In genomic region chr19:33273881-33274662, GRCh38 we compare ENCODE assay signal across 8 cellular contexts. TPM values are rescaled to one million over a fixed set of nuclear protein-coding genes. Genes with fewer than 3 reads are reported as not detected.
DNase-seq lines count a peak whose midpoint lies in the region; ATAC-seq and TF ChIP-seq lines count a peak whose summit lies in the region.

No MANE protein-coding gene starts in this region.

- no peak overlapping the region for H3K56ac ChIP-seq in IMR-90 (ENCODE audit: extremely low read depth, insufficient read depth, low read length)

- intact Hi-C loops in IMR-90 (cut with micrococcal nuclease): no loop called here
- intact Hi-C loops in activated T-helper 1 cell treated with anti-CD3 and anti-CD28 coated beads, Interleukin-12 subunit alpha, Interleukin-12 subunit beta, Interleukin-2, Interleukin-4 antibody, amounts not matched to agents 30 ng/mL and 10 ng/mL and 1 ng/mL, durations not matched to agents 14 hours and 24 hours and 36 hours (cut with micrococcal nuclease): no loop called here

- H3K9me1 ChIP-seq in IMR-90 (ENCODE audit: insufficient read depth, low read length): no peaks in the 10 kb centered on the region

- TF ChIP-seq RAD21 in IMR-90 (IDR thresholded peaks at IDR 0.05; ENCODE audit: low read length): no peak

- no peak overlapping the region for H3K4me3 Mint-ChIP-seq in activated T-helper 1 cell treated with anti-CD3 and anti-CD28 coated beads, Interleukin-12 subunit alpha, Interleukin-12 subunit beta, Interleukin-2, Interleukin-4 antibody, amounts not matched to agents 30 ng/mL and 10 ng/mL and 1 ng/mL, durations not matched to agents 14 hours and 24 hours and 36 hours
- H3K4me3 Mint-ChIP-seq in immature natural killer cell: no peak overlapping the region
- no peak overlapping the region for H3K4me3 Mint-ChIP-seq in osteocyte (ENCODE audit: unreplicated experiment)

- no peak overlapping the region for H2AK5ac ChIP-seq in IMR-90 (ENCODE audit: low read depth, low read length)

- H3K27me3 Mint-ChIP-seq in activated T-helper 1 cell treated with anti-CD3 and anti-CD28 coated beads, Interleukin-12 subunit alpha, Interleukin-12 subunit beta, Interleukin-2, Interleukin-4 antibody, amounts not matched to agents 30 ng/mL and 10 ng/mL and 1 ng/mL, durations not matched to agents 14 hours and 24 hours and 36 hours (ENCODE audit: insufficient read depth): no peaks in the 10 kb centered on the region
- H3K27me3 Mint-ChIP-seq in immature natural killer cell (ENCODE audit: low read depth in 3 of 3) (peaks cover 0 to 6% (median 0%) of the 10 kb centered on the region in 3 donors), osteocyte (ENCODE audit: unreplicated experiment) (no peaks in the 10 kb centered on the region)

- H3K4me1 ChIP-seq in IMR-90 (ENCODE audit: control insufficient read depth, insufficient read depth, low read length): no peaks in the 10 kb centered on the region

- 26% methylated on average over 4 of the region's 16 CpGs; no CpG with 5 or more reads in 1 of the 2 experiments for WGBS in IMR-90 (ENCODE audit: extremely low coverage in 2 of 2, insufficient read length in 1 of 2), 2 experiments

- TF ChIP-seq CTCF in IMR-90 (conservative IDR thresholded peaks at IDR 0.05; ENCODE audit: low read depth, low read length) (no peak), osteocyte (IDR thresholded peaks at IDR 0.05) (no peak)

- no peak overlapping the region for H2BK120ac ChIP-seq in IMR-90 (ENCODE audit: low read depth, low read length)

- no peak for TF ChIP-seq POLR2A in IMR-90 (IDR thresholded peaks at IDR 0.05; ENCODE audit: low read depth, low read length)

- H2AFZ ChIP-seq in IMR-90 (replicated peaks; ENCODE audit: low read length, poor library complexity): peak overlapping the region; percentile 78

- H3K4ac ChIP-seq in IMR-90 (ENCODE audit: low read depth, low read length): no peak overlapping the region

- H3K4me1 Mint-ChIP-seq in activated T-helper 1 cell treated with anti-CD3 and anti-CD28 coated beads, Interleukin-12 subunit alpha, Interleukin-12 subunit beta, Interleukin-2, Interleukin-4 antibody, amounts not matched to agents 30 ng/mL and 10 ng/mL and 1 ng/mL, durations not matched to agents 14 hours and 24 hours and 36 hours (ENCODE audit: low read depth): peaks cover 10% of the 10 kb centered on the region
- peaks cover 5% of the 10 kb centered on the region in 2 donors for H3K4me1 Mint-ChIP-seq in immature natural killer cell
- H3K4me1 Mint-ChIP-seq in osteocyte (ENCODE audit: unreplicated experiment): peaks cover 5% of the 10 kb centered on the region

- H2BK15ac ChIP-seq in IMR-90 (ENCODE audit: low read depth, low read length): no peak overlapping the region

- in situ Hi-C loops in IMR-90 (cut with MboI; ENCODE audit: low sequenced_read_pairs): no loop called here

- H3K9me3 ChIP-seq in IMR-90 (ENCODE audit: control insufficient read depth, insufficient read depth, low read length): no peaks in the 10 kb centered on the region

- H3K36me3 ChIP-seq in IMR-90 (ENCODE audit: control insufficient read depth, insufficient read depth, low read length) (no peaks in the 10 kb centered on the region), H7 (replicated peaks; ENCODE audit: control insufficient read depth, insufficient read depth, low read length) (no peaks in the 10 kb centered on the region)

- H3K18ac ChIP-seq in IMR-90 (ENCODE audit: low read depth, low read length): no peak overlapping the region

- no peak overlapping the region for H2BK5ac ChIP-seq in IMR-90 (ENCODE audit: low read depth, low read length, poor library complexity, severe bottlenecking)

- POLR2A ChIA-PET in IMR-90 (lab: Charles Lee; ENCODE audit: unreplicated experiment): no interaction called here

- H3K36me3 Mint-ChIP-seq in activated T-helper 1 cell treated with anti-CD3 and anti-CD28 coated beads, Interleukin-12 subunit alpha, Interleukin-12 subunit beta, Interleukin-2, Interleukin-4 antibody, amounts not matched to agents 30 ng/mL and 10 ng/mL and 1 ng/mL, durations not matched to agents 14 hours and 24 hours and 36 hours (ENCODE audit: low read depth): no peaks in the 10 kb centered on the region
- no peaks in the 10 kb centered on the region for H3K36me3 Mint-ChIP-seq in immature natural killer cell
- no peaks in the 10 kb centered on the region for H3K36me3 Mint-ChIP-seq in osteocyte (ENCODE audit: unreplicated experiment)

- no peak overlapping the region for H3K9ac ChIP-seq in IMR-90 (ENCODE audit: low read depth, low read length)

- no peak overlapping the region for H4K5ac ChIP-seq in IMR-90 (ENCODE audit: low read depth, low read length)

- dilution Hi-C loops in IMR-90 (cut with HindIII; ENCODE audit: low sequenced_read_pairs, unreplicated experiment): no loop called here

- no peak overlapping the region for H3K4me2 ChIP-seq in IMR-90 (ENCODE audit: low read depth, low read length)

- H3K4me3 ChIP-seq in IMR-90 (ENCODE audit: insufficient read depth, low read depth, low read length) (no peak overlapping the region), H7 (ENCODE audit: insufficient read depth, low read depth, low read length) (no peak overlapping the region)

- no peaks in the 10 kb centered on the region for H3K79me1 ChIP-seq in IMR-90 (ENCODE audit: low read depth in 1 of 2, low read length in 2 of 2)

- CTCF ChIA-PET in IMR-90 (lab: Yijun Ruan, JAX): no interaction called here

- H4K8ac ChIP-seq in IMR-90 (ENCODE audit: low read depth in 2 of 2, low read length in 2 of 2): no peak overlapping the region

- no peak overlapping the region for H4K91ac ChIP-seq in IMR-90 (ENCODE audit: insufficient read depth, low read depth, low read length)

- no peak overlapping the region for H3K23ac ChIP-seq in IMR-90 (ENCODE audit: low read depth, low read length)

- BruUV-seq in IMR-90 (replicated peaks; lab: Mats Ljungman, UMichigan): no TSS peak

- H3K27me3 ChIP-seq in IMR-90 (ENCODE audit: control insufficient read depth, insufficient read depth, low read length) (peaks cover 8% of the 10 kb centered on the region; the same call in 1 of the 2 replicates), H7 (ENCODE audit: control insufficient read depth, insufficient read depth, low read length) (no peaks in the 10 kb centered on the region)

- peak overlapping the region; percentile 45 for H3K27ac Mint-ChIP-seq in activated T-helper 1 cell treated with anti-CD3 and anti-CD28 coated beads, Interleukin-12 subunit alpha, Interleukin-12 subunit beta, Interleukin-2, Interleukin-4 antibody, amounts not matched to agents 30 ng/mL and 10 ng/mL and 1 ng/mL, durations not matched to agents 14 hours and 24 hours and 36 hours
- H3K27ac Mint-ChIP-seq in immature natural killer cell (peak overlapping the region in 3 of 6 donors; percentile 15 to 84 (median 59)), osteocyte (ENCODE audit: unreplicated experiment) (no peak overlapping the region)

- no peak overlapping the region for H3K14ac ChIP-seq in IMR-90 (replicated peaks; ENCODE audit: low read depth, low read length)

- H3K9me3 Mint-ChIP-seq in activated T-helper 1 cell treated with anti-CD3 and anti-CD28 coated beads, Interleukin-12 subunit alpha, Interleukin-12 subunit beta, Interleukin-2, Interleukin-4 antibody, amounts not matched to agents 30 ng/mL and 10 ng/mL and 1 ng/mL, durations not matched to agents 14 hours and 24 hours and 36 hours: no peaks in the 10 kb centered on the region
- H3K9me3 Mint-ChIP-seq in immature natural killer cell (no peaks in the 10 kb centered on the region), osteocyte (ENCODE audit: unreplicated experiment) (no peaks in the 10 kb centered on the region)

- H2AK9ac ChIP-seq in IMR-90 (replicated peaks; ENCODE audit: low read depth, low read length, poor library complexity): no peak overlapping the region

- H4K20me1 ChIP-seq in IMR-90 (ENCODE audit: insufficient read depth, low read length): no peaks in the 10 kb centered on the region

- H3K27ac ChIP-seq in IMR-90 (ENCODE audit: insufficient read depth, low read length): no peak overlapping the region

- ATAC-seq in IMR-90 (ENCODE audit: low read depth) (peak; percentile 76), GM21381 (IDR thresholded peaks at IDR 0.05; ENCODE audit: unreplicated experiment) (no peak)

- peak; percentile 63 to 78 for DNase-seq in AML-193 (lab: John Stamatoyannopoulos, UW)
- peak; percentile 84 for DNase-seq in IMR-90
- DNase-seq in activated T-helper 1 cell treated with anti-CD3 and anti-CD28 coated beads, Interleukin-12 subunit alpha, Interleukin-12 subunit beta, Interleukin-2, Interleukin-4 antibody, amounts not matched to agents 30 ng/mL and 10 ng/mL and 1 ng/mL, durations not matched to agents 14 hours and 24 hours and 36 hours (ENCODE audit: low spot score): no peak
- DNase-seq in immature natural killer cell: peak in 2 of 3 donors; percentile 10 to 32
- DNase-seq in stimulated activated CD4-positive, alpha-beta T cell treated with anti-CD3 and anti-CD28 coated beads, Interleukin-2, amount 100 ng/mL, for 4 hours (ENCODE audit: low read depth): peak; percentile 40
- no peak for DNase-seq in osteocyte (ENCODE audit: extremely low spot score, unreplicated experiment)
- DNase-seq in H7: no peak

- no peak overlapping the region for H2BK20ac ChIP-seq in IMR-90 (ENCODE audit: low read depth, low read length)

TF ChIP-seq in IMR-90, 13 proteins besides CTCF, POLR2A, EP300 and RAD21 (continues in another document):
- TF ChIP-seq FOS (IDR thresholded peaks at IDR 0.05; ENCODE audit: low read depth, low read length): peak; percentile 61
- TF ChIP-seq BHLHE40 (IDR thresholded peaks at IDR 0.05; ENCODE audit: low read depth, low read length): 0 out of 2 replicates have a peak, but pooled peaks have one; percentile 38

RNA-seq across cellular contexts. Expression of gene CEBPA, which starts 28.3 kb away (rescaled TPM):
- total RNA-seq in IMR-90 (2012; rRNA removed) (under 0.01 TPM in 1 of 2 replicates, not detected in the other), osteocyte (0.86 and 1.4 TPM in 2 replicates)
- polyA plus RNA-seq in IMR-90 (2012; rRNA removed) (0.04 and 0.09 TPM in 2 replicates), immature natural killer cell (1 to 10 TPM; 2.7 to 5.3 (median 3.9) TPM)
- 0.08 and 0.16 TPM in 2 replicates for polyA plus RNA-seq in IMR-90 (2012; cell fraction: cytosol; rRNA removed)
- 0.10 and 0.15 TPM in 2 replicates for polyA plus RNA-seq in IMR-90 (2012; cell fraction: nucleus; rRNA removed; ENCODE audit: low replicate concordance)
- total RNA-seq in activated T-helper 1 cell treated with anti-CD3 and anti-CD28 coated beads, Interleukin-12 subunit alpha, Interleukin-12 subunit beta, Interleukin-2, Interleukin-4 antibody, amounts not matched to agents 30 ng/mL and 10 ng/mL and 1 ng/mL, durations not matched to agents 14 hours and 24 hours and 36 hours: 1.8 and 2.1 TPM in 2 replicates
- total RNA-seq in H7 (2014; rRNA removed; shearing (Covaris generic)): 3.2 and 4.8 TPM in 2 replicates

RNA-seq across cellular contexts. Expression of gene SLC7A10, which starts 48.4 kb away (rescaled TPM):
- total RNA-seq in IMR-90 (2012; rRNA removed) (not detected in 2 replicates), osteocyte (not detected in 2 replicates)
- polyA plus RNA-seq in IMR-90 (2012; rRNA removed) (not detected in 2 replicates), immature natural killer cell (not detected)
- polyA plus RNA-seq in IMR-90 (2012; cell fraction: cytosol; rRNA removed): not detected in 2 replicates
- polyA plus RNA-seq in IMR-90 (2012; cell fraction: nucleus; rRNA removed; ENCODE audit: low replicate concordance): 0.11 TPM in 1 of 2 replicates, not detected in the other
- total RNA-seq in activated T-helper 1 cell treated with anti-CD3 and anti-CD28 coated beads, Interleukin-12 subunit alpha, Interleukin-12 subunit beta, Interleukin-2, Interleukin-4 antibody, amounts not matched to agents 30 ng/mL and 10 ng/mL and 1 ng/mL, durations not matched to agents 14 hours and 24 hours and 36 hours: not detected in 2 replicates
- total RNA-seq in H7 (2014; rRNA removed; shearing (Covaris generic)): 2.4 and 3.0 TPM in 2 replicates

Comparison
In these comparisons a context has a peak if more than half of its experiments do, and no peak if none do; other contexts are left out.
1. DNase-seq: peak in AML-193 (2 of 2), IMR-90 (single experiment), immature natural killer cell (2 of 3) and stimulated activated CD4-positive, alpha-beta T cell treated with anti-CD3 and anti-CD28 coated beads, Interleukin-2, amount 100 ng/mL, for 4 hours (single experiment); none in activated T-helper 1 cell treated with anti-CD3 and anti-CD28 coated beads, Interleukin-12 subunit alpha, Interleukin-12 subunit beta, Interleukin-2, Interleukin-4 antibody, amounts not matched to agents 30 ng/mL and 10 ng/mL and 1 ng/mL, durations not matched to agents 14 hours and 24 hours and 36 hours (single experiment), osteocyte (single experiment) and H7 (single experiment).